12 cellular contexts compared by ENCODE assay signal in genomic region chr4:42628740-42629139, GRCh38. TPM values are rescaled to one million over a fixed set of nuclear protein-coding genes. Genes with fewer than 3 reads are reported as not detected.
DNase-seq lines count a peak whose midpoint lies in the region; ATAC-seq lines count a peak whose summit lies in the region.
"Had no signal": no experiment of that assay in that cellular context is flagged by ENCODE, and none has a peak within 500 bp of the region (broad histone marks: within the 10 kb centered on the region; RNA-seq: fewer than 3 reads in every experiment).

No MANE protein-coding gene starts in this region.

- peaks cover 78% of the 10 kb centered on the region for H3K4me1 Mint-ChIP-seq in activated T-cell treated with anti-CD3 and anti-CD28 coated beads, Interleukin-2, amount 50 U/mL, for 24 hours (ENCODE audit: low read depth)
- H3K4me1 Mint-ChIP-seq in T-helper 17 cell (peaks cover 54% of the 10 kb centered on the region), immature natural killer cell (peaks cover 56 to 86% of the 10 kb centered on the region in 2 donors)

- H3K36me3 Mint-ChIP-seq in activated T-cell treated with anti-CD3 and anti-CD28 coated beads, Interleukin-2, amount 50 U/mL, for 24 hours (ENCODE audit: low read depth) = peaks cover 49% of the 10 kb centered on the region
- H3K36me3 Mint-ChIP-seq in T-helper 17 cell (ENCODE audit: low read depth) (no peaks in the 10 kb centered on the region), immature natural killer cell (peaks cover 1 to 17% (median 8%) of the 10 kb centered on the region in 3 donors)

- H3K9me3 ChIP-seq in T-helper 17 cell (ENCODE audit: control insufficient read depth, low read length, poor library complexity, severe bottlenecking) = no peaks in the 10 kb centered on the region
- H3K9me3 ChIP-seq: esophagus squamous epithelium had no signal

- H3K27ac Mint-ChIP-seq in activated T-cell treated with anti-CD3 and anti-CD28 coated beads, Interleukin-2, amount 50 U/mL, for 24 hours = peak overlapping the region; percentile 95
- H3K27ac Mint-ChIP-seq in T-helper 17 cell (peak overlapping the region; percentile 60), immature natural killer cell (peak overlapping the region in 5 of 6 donors; percentile 58 to 97 (median 91))
- H3K27ac Mint-ChIP-seq: dendritic cell treated with granulocyte-macrophage colony-stimulating factor and Interleukin-4, amounts not matched to agents 40 ng/mL and 50 ng/mL, for 4 days; WTC11 had no signal

- no peak for ATAC-seq in T-helper 17 cell
- no peak for ATAC-seq in GM21390 (IDR thresholded peaks at IDR 0.05; ENCODE audit: unreplicated experiment)

- no peaks in the 10 kb centered on the region for H3K9me3 Mint-ChIP-seq in activated T-cell treated with anti-CD3 and anti-CD28 coated beads, Interleukin-2, amount 50 U/mL, for 24 hours
- no peaks in the 10 kb centered on the region for H3K9me3 Mint-ChIP-seq in immature natural killer cell
- H3K9me3 Mint-ChIP-seq: dendritic cell treated with granulocyte-macrophage colony-stimulating factor and Interleukin-4, amounts not matched to agents 40 ng/mL and 50 ng/mL, for 4 days; WTC11 had no signal

- no peak for DNase-seq in activated T-cell treated with anti-CD3 and anti-CD28 coated beads, Interleukin-2, amount 50 U/mL, for 24 hours
- DNase-seq in activated T-cell treated with anti-CD3 and anti-CD28 coated beads for 4 hours = no peak
- no peak for DNase-seq in T-helper 17 cell
- no peak for DNase-seq in immature natural killer cell
- DNase-seq in substantia nigra (lab: John Stamatoyannopoulos, UW) = no peak
- DNase-seq in middle frontal gyrus (ENCODE audit: extremely low spot score, low spot score) = no peak
- no peak for DNase-seq in DMS 273 treated with DMSO at 0.1 percent for 48 hours (lab: John Stamatoyannopoulos, UW)
- DNase-seq: esophagus squamous epithelium, H7 had no signal

- H3K27ac ChIP-seq in substantia nigra (ENCODE audit: low read depth, low read length, poor library complexity, severe bottlenecking) = peak overlapping the region; percentile 39

- H3K27me3 Mint-ChIP-seq in activated T-cell treated with anti-CD3 and anti-CD28 coated beads, Interleukin-2, amount 50 U/mL, for 24 hours = no peaks in the 10 kb centered on the region
- H3K27me3 Mint-ChIP-seq in T-helper 17 cell (no peaks in the 10 kb centered on the region), immature natural killer cell (ENCODE audit: low read depth in 3 of 3) (peaks cover 2 to 7% (median 6%) of the 10 kb centered on the region in 3 donors)
- H3K27me3 Mint-ChIP-seq: dendritic cell treated with granulocyte-macrophage colony-stimulating factor and Interleukin-4, amounts not matched to agents 40 ng/mL and 50 ng/mL, for 4 days had no signal

- no peak overlapping the region for H3K4me3 Mint-ChIP-seq in activated T-cell treated with anti-CD3 and anti-CD28 coated beads, Interleukin-2, amount 50 U/mL, for 24 hours
- H3K4me3 Mint-ChIP-seq in T-helper 17 cell (no peak overlapping the region), immature natural killer cell (peak overlapping the region in 3 of 5 donors; percentile 40 to 84 (median 76))
- H3K4me3 Mint-ChIP-seq: dendritic cell treated with granulocyte-macrophage colony-stimulating factor and Interleukin-4, amounts not matched to agents 40 ng/mL and 50 ng/mL, for 4 days; WTC11 had no signal

RNA-seq across cellular contexts. Expression of gene ATP8A1, which starts 28.2 kb away (rescaled TPM):
- 10 to 100 TPM; 43.3 to 59.2 TPM for total RNA-seq in T-helper 17 cell
- 10 to 100 TPM; 15.3 to 23.0 (median 18.1) TPM for polyA plus RNA-seq in immature natural killer cell

Comparison
In these comparisons a context has a peak if more than half of its experiments do, and no peak if none do; other contexts are left out.
1. H3K4me3 Mint-ChIP-seq: peak in immature natural killer cell (3 of 5); none in activated T-cell treated with anti-CD3 and anti-CD28 coated beads, Interleukin-2, amount 50 U/mL, for 24 hours (single experiment) and T-helper 17 cell (single experiment).
2. Peak in every context shown above with its lines, with median percentiles within 50 percentile points of each other: H3K27ac Mint-ChIP-seq.